2 cellular contexts compared by ENCODE assay signal in genomic region chr11:35433588-35433987, GRCh38.
TF ChIP-seq lines count a peak whose summit lies in the region.

No MANE protein-coding gene starts in this region.

TF ChIP-seq in HepG2, 621 proteins besides CTCF, POLR2A, EP300 and RAD21 (continued from another document):
- TF ChIP-seq, protein P1, sequence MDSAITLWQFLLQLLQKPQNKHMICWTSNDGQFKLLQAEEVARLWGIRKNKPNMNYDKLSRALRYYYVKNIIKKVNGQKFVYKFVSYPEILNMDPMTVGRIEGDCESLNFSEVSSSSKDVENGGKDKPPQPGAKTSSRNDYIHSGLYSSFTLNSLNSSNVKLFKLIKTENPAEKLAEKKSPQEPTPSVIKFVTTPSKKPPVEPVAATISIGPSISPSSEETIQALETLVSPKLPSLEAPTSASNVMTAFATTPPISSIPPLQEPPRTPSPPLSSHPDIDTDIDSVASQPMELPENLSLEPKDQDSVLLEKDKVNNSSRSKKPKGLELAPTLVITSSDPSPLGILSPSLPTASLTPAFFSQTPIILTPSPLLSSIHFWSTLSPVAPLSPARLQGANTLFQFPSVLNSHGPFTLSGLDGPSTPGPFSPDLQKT (CRISPR knock-in tag; IDR thresholded peaks at IDR 0.05; ENCODE audit: borderline replicate concordance) = no peak
- TF ChIP-seq HNRNPK (IDR thresholded peaks at IDR 0.05; ENCODE audit: low read depth, low read length, poor library complexity, severe bottlenecking) = peak; percentile 62
TF ChIP-seq in HepG2: peak in this region for 1.

TF ChIP-seq in HEK293, 187 proteins besides CTCF, POLR2A, EP300 and RAD21 (continued from another document):
- TF ChIP-seq, protein P2, sequence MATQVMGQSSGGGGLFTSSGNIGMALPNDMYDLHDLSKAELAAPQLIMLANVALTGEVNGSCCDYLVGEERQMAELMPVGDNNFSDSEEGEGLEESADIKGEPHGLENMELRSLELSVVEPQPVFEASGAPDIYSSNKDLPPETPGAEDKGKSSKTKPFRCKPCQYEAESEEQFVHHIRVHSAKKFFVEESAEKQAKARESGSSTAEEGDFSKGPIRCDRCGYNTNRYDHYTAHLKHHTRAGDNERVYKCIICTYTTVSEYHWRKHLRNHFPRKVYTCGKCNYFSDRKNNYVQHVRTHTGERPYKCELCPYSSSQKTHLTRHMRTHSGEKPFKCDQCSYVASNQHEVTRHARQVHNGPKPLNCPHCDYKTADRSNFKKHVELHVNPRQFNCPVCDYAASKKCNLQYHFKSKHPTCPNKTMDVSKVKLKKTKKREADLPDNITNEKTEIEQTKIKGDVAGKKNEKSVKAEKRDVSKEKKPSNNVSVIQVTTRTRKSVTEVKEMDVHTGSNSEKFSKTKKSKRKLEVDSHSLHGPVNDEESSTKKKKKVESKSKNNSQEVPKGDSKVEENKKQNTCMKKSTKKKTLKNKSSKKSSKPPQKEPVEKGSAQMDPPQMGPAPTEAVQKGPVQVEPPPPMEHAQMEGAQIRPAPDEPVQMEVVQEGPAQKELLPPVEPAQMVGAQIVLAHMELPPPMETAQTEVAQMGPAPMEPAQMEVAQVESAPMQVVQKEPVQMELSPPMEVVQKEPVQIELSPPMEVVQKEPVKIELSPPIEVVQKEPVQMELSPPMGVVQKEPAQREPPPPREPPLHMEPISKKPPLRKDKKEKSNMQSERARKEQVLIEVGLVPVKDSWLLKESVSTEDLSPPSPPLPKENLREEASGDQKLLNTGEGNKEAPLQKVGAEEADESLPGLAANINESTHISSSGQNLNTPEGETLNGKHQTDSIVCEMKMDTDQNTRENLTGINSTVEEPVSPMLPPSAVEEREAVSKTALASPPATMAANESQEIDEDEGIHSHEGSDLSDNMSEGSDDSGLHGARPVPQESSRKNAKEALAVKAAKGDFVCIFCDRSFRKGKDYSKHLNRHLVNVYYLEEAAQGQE (tag by site-specific recombination; IDR thresholded peaks at IDR 0.05) = no peak
